5 cellular contexts compared by ENCODE assay signal in genomic region chr7:136266457-136266856, GRCh38.
"Had no signal": no experiment of that assay in that cellular context is flagged by ENCODE, and none has a peak within 500 bp of the region (broad histone marks: within the 10 kb centered on the region; RNA-seq: fewer than 3 reads in every experiment).

No MANE protein-coding gene starts in this region.

- H3K27ac ChIP-seq: HL-60 had no signal

- H3K4me3 ChIP-seq: GM23338 had no signal

- H3K4me2 ChIP-seq: GM23338 had no signal

- DNase-seq: H9, HCEC 1CT had no signal

- H2AFZ ChIP-seq: GM23338 had no signal

- ATAC-seq: GM23338, HepG2 had no signal
